1 cellular context compared by ENCODE assay signal in genomic region chr12:92360543-92360942, GRCh38.
TF ChIP-seq lines count a peak whose summit lies in the region.

No MANE protein-coding gene starts in this region.

TF ChIP-seq in GM12878, 131 proteins besides CTCF, POLR2A, EP300 and RAD21 (continued from another document):
- TF ChIP-seq, protein P1, sequence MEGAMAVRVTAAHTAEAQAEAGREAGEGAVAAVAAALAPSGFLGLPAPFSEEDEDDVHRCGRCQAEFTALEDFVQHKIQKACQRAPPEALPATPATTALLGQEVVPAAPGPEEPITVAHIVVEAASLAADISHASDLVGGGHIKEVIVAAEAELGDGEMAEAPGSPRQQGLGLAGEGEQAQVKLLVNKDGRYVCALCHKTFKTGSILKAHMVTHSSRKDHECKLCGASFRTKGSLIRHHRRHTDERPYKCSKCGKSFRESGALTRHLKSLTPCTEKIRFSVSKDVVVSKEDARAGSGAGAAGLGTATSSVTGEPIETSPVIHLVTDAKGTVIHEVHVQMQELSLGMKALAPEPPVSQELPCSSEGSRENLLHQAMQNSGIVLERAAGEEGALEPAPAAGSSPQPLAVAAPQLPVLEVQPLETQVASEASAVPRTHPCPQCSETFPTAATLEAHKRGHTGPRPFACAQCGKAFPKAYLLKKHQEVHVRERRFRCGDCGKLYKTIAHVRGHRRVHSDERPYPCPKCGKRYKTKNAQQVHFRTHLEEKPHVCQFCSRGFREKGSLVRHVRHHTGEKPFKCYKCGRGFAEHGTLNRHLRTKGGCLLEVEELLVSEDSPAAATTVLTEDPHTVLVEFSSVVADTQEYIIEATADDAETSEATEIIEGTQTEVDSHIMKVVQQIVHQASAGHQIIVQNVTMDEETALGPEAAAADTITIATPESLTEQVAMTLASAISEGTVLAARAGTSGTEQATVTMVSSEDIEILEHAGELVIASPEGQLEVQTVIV (IDR thresholded peaks at IDR 0.05; ENCODE audit: borderline replicate concordance, partially characterized antibody): no peak
- TF ChIP-seq CBX5 (IDR thresholded peaks at IDR 0.05; ENCODE audit: low read depth): 0 out of 2 replicates have a peak, but pooled peaks have one; percentile 37
- peak; percentile 46; the same call in 1 of the 2 replicates for TF ChIP-seq SPI1 (IDR thresholded peaks at IDR 0.05; ENCODE audit: borderline replicate concordance, insufficient read depth, low read depth, low read length)
- no peak for TF ChIP-seq SUZ12 (IDR thresholded peaks at IDR 0.05; ENCODE audit: unreplicated experiment)
